ENCODE assay signal across 8 cellular contexts in the genomic region with DNA sequence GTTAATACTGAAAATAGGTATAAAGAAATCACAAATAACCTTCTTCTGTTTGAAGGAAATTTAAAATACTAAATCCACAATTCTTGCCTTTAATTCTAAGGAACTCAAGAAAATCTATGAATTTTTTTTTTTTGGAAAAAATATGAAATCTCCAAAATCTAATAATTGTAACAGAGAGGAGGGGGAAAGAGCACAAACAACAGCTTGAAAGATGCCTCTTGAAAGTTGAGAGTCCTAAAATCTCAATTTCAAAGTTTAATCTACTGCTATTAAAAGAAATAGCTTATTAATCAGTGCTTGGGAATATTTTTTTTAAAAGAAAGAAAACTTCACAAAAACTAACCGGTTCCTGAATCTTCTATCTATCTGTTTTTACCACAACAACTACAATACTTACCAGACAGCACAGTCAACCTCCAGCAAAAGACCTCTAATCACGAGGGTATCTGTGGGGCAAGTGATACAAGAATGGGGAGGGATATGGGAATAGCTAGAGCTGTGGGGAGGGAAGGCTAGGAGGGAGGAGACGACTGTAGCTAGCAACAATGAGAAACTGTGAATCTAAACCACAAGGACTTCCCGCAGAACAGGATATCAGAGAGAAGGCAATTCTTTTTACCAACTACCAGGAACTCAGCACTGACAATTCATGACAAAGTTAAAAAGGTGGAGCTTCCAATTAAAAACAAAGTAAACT. TPM values are rescaled to one million over a fixed set of nuclear protein-coding genes. Genes with fewer than 3 reads are reported as not detected.
DNase-seq lines count a peak whose midpoint lies in the region; ATAC-seq, FAIRE-seq and TF ChIP-seq lines count a peak whose summit lies in the region.

A gene with protein sequence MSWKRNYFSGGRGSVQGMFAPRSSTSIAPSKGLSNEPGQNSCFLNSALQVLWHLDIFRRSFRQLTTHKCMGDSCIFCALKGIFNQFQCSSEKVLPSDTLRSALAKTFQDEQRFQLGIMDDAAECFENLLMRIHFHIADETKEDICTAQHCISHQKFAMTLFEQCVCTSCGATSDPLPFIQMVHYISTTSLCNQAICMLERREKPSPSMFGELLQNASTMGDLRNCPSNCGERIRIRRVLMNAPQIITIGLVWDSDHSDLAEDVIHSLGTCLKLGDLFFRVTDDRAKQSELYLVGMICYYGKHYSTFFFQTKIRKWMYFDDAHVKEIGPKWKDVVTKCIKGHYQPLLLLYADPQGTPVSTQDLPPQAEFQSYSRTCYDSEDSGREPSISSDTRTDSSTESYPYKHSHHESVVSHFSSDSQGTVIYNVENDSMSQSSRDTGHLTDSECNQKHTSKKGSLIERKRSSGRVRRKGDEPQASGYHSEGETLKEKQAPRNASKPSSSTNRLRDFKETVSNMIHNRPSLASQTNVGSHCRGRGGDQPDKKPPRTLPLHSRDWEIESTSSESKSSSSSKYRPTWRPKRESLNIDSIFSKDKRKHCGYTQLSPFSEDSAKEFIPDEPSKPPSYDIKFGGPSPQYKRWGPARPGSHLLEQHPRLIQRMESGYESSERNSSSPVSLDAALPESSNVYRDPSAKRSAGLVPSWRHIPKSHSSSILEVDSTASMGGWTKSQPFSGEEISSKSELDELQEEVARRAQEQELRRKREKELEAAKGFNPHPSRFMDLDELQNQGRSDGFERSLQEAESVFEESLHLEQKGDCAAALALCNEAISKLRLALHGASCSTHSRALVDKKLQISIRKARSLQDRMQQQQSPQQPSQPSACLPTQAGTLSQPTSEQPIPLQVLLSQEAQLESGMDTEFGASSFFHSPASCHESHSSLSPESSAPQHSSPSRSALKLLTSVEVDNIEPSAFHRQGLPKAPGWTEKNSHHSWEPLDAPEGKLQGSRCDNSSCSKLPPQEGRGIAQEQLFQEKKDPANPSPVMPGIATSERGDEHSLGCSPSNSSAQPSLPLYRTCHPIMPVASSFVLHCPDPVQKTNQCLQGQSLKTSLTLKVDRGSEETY (N-terminal part only) (minus strand): TSS at position 462 of the 697 bp plus-strand sequence. CDS start 15,684 bp downstream, outside the sequence.

- peak within 1 kb of the TSS; percentile 82 for H3K18ac ChIP-seq in H1 (ENCODE audit: extremely low read depth, low read length)

- no peaks in the 10 kb centered on the region for H3K36me3 ChIP-seq in H1 (ENCODE audit: control insufficient read depth in 2 of 4, insufficient read depth in 4 of 4, low read length in 3 of 4)
- no peaks in the 10 kb centered on the region for H3K36me3 ChIP-seq in testis (ENCODE audit: low read depth, missing control alignments)

- no peak for ATAC-seq in GM18505 (IDR thresholded peaks at IDR 0.05; ENCODE audit: unreplicated experiment)

- H3K4ac ChIP-seq in H1 (replicated peaks; ENCODE audit: insufficient read length, low read depth, low read length) = no peak within 1 kb of the TSS

- no peaks in the 10 kb centered on the region for H4K20me1 ChIP-seq in H1 (replicated peaks in 1 of 2; ENCODE audit: control insufficient read depth in 1 of 2, insufficient read depth in 2 of 2, low read length in 2 of 2)

- peak within 1 kb of the TSS; percentile 54 to 62 for H3K4me2 ChIP-seq in H1 (ENCODE audit: insufficient read depth in 1 of 2, low read depth in 2 of 2, low read length in 2 of 2)

- H3K4me3 ChIP-seq in H1 (ENCODE audit: extremely low read depth in 1 of 4, insufficient read depth in 2 of 4, low read depth in 3 of 4, low read length in 4 of 4) = peak within 1 kb of the TSS; percentile 2 to 52 (median 27); a peak in 7 of 8 replicates
- H3K4me3 ChIP-seq in testis = no peak within 1 kb of the TSS

- in situ Hi-C loops in SK-MEL-5 (cut with HindIII; ENCODE audit: low pct_unique_long_range_greater_than_20kb, low sequenced_read_pairs) = no loop called here

- H3K9ac ChIP-seq in H1 (replicated peaks in 1 of 4; ENCODE audit: extremely low read depth in 1 of 4, low read depth in 3 of 4, low read length in 3 of 4) = peak within 1 kb of the TSS in 3 of 4 experiments; percentile 29 to 41 (median 35); a peak in 4 of 7 replicates

- no peak within 1 kb of the TSS for H2AFZ ChIP-seq in H1 (ENCODE audit: low read length)

- no peaks in the 10 kb centered on the region for H3K23me2 ChIP-seq in H1 (ENCODE audit: low read depth, low read length)

- no peak for TF ChIP-seq RAD21 in H1 (IDR thresholded peaks at IDR 0.05 in 1 of 2, conservative IDR thresholded peaks at IDR 0.05 in 1 of 2; ENCODE audit: low read depth in 2 of 2, low read length in 2 of 2)

- no peak within 1 kb of the TSS for H2AK5ac ChIP-seq in H1 (ENCODE audit: low read depth, low read length)

- intact Hi-C loops in testis (cut with DNase I; ENCODE audit: low total_unique reads) = no loop called here

- H2BK12ac ChIP-seq in H1 (ENCODE audit: low read depth, low read length) = peak within 1 kb of the TSS; percentile 13; the same call in 1 of the 2 replicates

- WGBS in H1 (ENCODE audit: extremely low coverage in 1 of 2, insufficient coverage in 1 of 2, insufficient read length in 1 of 2, insufficient replicate concordance in 2 of 2, low coverage in 1 of 2, low lambda C conversion rate in 2 of 2, missing lambda C conversion rate in 1 of 2), 2 experiments = 17% methylated on average over 4 of the region's 4 CpGs; no CpG with 5 or more reads in 1 of the 2 experiments
- 24 to 25% methylated on average over 4 of the region's 4 CpGs for WGBS in testis, 2 donors

- H3K56ac ChIP-seq in H1 (replicated peaks; ENCODE audit: insufficient read length, low read depth, low read length) = no peak within 1 kb of the TSS

- H3K23ac ChIP-seq in H1 (ENCODE audit: insufficient read length) = no peak within 1 kb of the TSS

- no peak within 1 kb of the TSS for H3K14ac ChIP-seq in H1 (ENCODE audit: insufficient read length)

- peak within 1 kb of the TSS; percentile 49 for H2BK5ac ChIP-seq in H1 (ENCODE audit: low read depth, low read length)

- H2BK20ac ChIP-seq in H1 (ENCODE audit: low read length) = no peak within 1 kb of the TSS

- peak within 1 kb of the TSS; percentile 84 for H4K5ac ChIP-seq in H1 (ENCODE audit: insufficient read length, low read depth, low read length)

- H4K8ac ChIP-seq in H1 (ENCODE audit: extremely low read depth, insufficient read depth, low read length) = no peak within 1 kb of the TSS

- H3K9me3 ChIP-seq in H1 (ENCODE audit: insufficient read depth in 2 of 2, low read depth in 1 of 2, low read length in 1 of 2) = no peaks in the 10 kb centered on the region
- no peaks in the 10 kb centered on the region for H3K9me3 ChIP-seq in testis

- TF ChIP-seq EP300 in H1 (IDR thresholded peaks at IDR 0.05; ENCODE audit: borderline replicate concordance in 1 of 2, low read depth in 2 of 2, low read length in 2 of 2) = no peak

- no peaks in the 10 kb centered on the region for H3K79me1 ChIP-seq in H1 (ENCODE audit: low read depth, low read length)

- CTCF ChIA-PET in H1 (lab: Charles Lee; ENCODE audit: partially characterized antibody) = interaction anchor here (0.6 to 2.7 kb wide), 10 partner anchors 9 to 1015 kb away, joined by 3 to 7 read pairs (median 4); no protein-coding TSS in a partner anchor

- H3K79me2 ChIP-seq in H1 (ENCODE audit: control insufficient read depth in 1 of 2, insufficient read depth in 2 of 2, low read length in 2 of 2) = peaks cover 0 to 45% of the 10 kb centered on the region in 2 experiments; a peak in 3 of 4 replicates

- H3K27me3 ChIP-seq in H1 (replicated peaks in 1 of 4; ENCODE audit: control insufficient read depth in 3 of 4, extremely low read depth in 1 of 4, insufficient read depth in 3 of 4, low read length in 3 of 4) = no peaks in the 10 kb centered on the region
- H3K27me3 ChIP-seq in testis = no peaks in the 10 kb centered on the region

- peak; percentile 94 for FAIRE-seq in H1 (lab: Jason Lieb, UNC)

- no peak within 1 kb of the TSS for H2BK120ac ChIP-seq in H1 (replicated peaks; ENCODE audit: low read depth, low read length)

- H3K27ac ChIP-seq in H1 (ENCODE audit: low read depth, low read length) = peak within 1 kb of the TSS; percentile 82
- peak within 1 kb of the TSS; percentile 65 to 75 for H3K27ac ChIP-seq in testis

- no peak within 1 kb of the TSS for H2BK15ac ChIP-seq in H1 (ENCODE audit: low read length)

- H4K91ac ChIP-seq in H1 (replicated peaks; ENCODE audit: insufficient read length, low read length) = peak within 1 kb of the TSS; percentile 39

- TF ChIP-seq CTCF in H1 (IDR thresholded peaks at IDR 0.05; ENCODE audit: control extremely low read depth in 1 of 3, insufficient read depth in 1 of 3, low read depth in 1 of 3, low read length in 3 of 3) (no peak), testis (IDR thresholded peaks at IDR 0.05) (no peak)

- TF ChIP-seq POLR2A in H1 (IDR thresholded peaks at IDR 0.05; ENCODE audit: control extremely low read depth in 1 of 2, low read depth in 2 of 2, low read length in 2 of 2) = peak; percentile 48 to 50; a peak in 2 of 3 replicates
- TF ChIP-seq POLR2A in testis (IDR thresholded peaks at IDR 0.05) = no peak
- TF ChIP-seq POLR2A in GM18505 (IDR thresholded peaks at IDR 0.05; ENCODE audit: borderline replicate concordance, extremely low read depth, insufficient read depth, insufficient read length) = no peak

- H3K4me1 ChIP-seq in H1 (replicated peaks in 1 of 4; ENCODE audit: control insufficient read depth in 3 of 4, insufficient read depth in 4 of 4, low read length in 3 of 4) (peaks cover 0 to 22% (median 4%) of the 10 kb centered on the region in 4 experiments; a peak in 2 of 7 replicates), testis (peaks cover 28% of the 10 kb centered on the region)

- DNase-seq in NOMO-1 (lab: John Stamatoyannopoulos, UW; ENCODE audit: unreplicated experiment in 2 of 2) (peak; percentile 30 to 35), NOMO-1 treated with dmso at 0.1 percent for 144 hours (lab: John Stamatoyannopoulos, UW; ENCODE audit: unreplicated experiment) (no peak), SK-MEL-5 (ENCODE audit: low read depth, low spot score) (peak; percentile 96), H1 (ENCODE audit: low read depth in 1 of 2, low spot score in 2 of 2) (peak in 1 of 2 experiments; percentile 29), medulla oblongata (ENCODE audit: extremely low spot score) (peak; percentile 89), testis (peak; percentile 65), NCI-H82 (lab: John Stamatoyannopoulos, UW) (no peak)

- POLR2A ChIA-PET in H1 (lab: Charles Lee; ENCODE audit: partially characterized antibody) = interaction anchor here (0.6 to 3.2 kb wide), 15 partner anchors 9 to 481 kb away, joined by 3 to 26 read pairs (median 4); a partner anchor contains a TSS

RNA-seq across cellular contexts. Expression of the gene that starts here (rescaled TPM):
- total RNA-seq in SK-MEL-5 (2014; rRNA removed; shearing (Covaris generic)) = 112 and 113 TPM in 2 replicates
- polyA plus RNA-seq in SK-MEL-5 (2015; cell fraction: cytosol; rRNA removed) = 46.2 and 69.4 TPM in 2 replicates
- 169 and 224 TPM in 2 replicates for polyA plus RNA-seq in SK-MEL-5 (2015; cell fraction: nucleus; rRNA removed)
- total RNA-seq in H1 (2021; fragmentation: NEBNext Ultra II Directional; extraction: Animal tissue kit (Norgen Biotek cat#: 25700)) = 56.6 and 65.6 TPM in 2 replicates
- 31.0 and 46.2 TPM in 2 replicates for polyA plus RNA-seq in H1 (2011; rRNA removed)
- 39.5 TPM for polyA plus RNA-seq in H1 (2011; cell fraction: cytosol; rRNA removed)
- polyA plus RNA-seq in H1 (2011; cell fraction: nucleus; rRNA removed) = 43.5 TPM
- 34.8 to 42.8 TPM (median 37.9 TPM) in 4 replicates for polyA plus RNA-seq in H1 (2012, experiment 1 of 2)
- 2.9 TPM for polyA plus RNA-seq in H1 (2012, experiment 2 of 2)
- polyA plus RNA-seq in H1 (2013, experiment 1 of 2) = 18.5 TPM
- 17.3 TPM for polyA plus RNA-seq in H1 (2013, experiment 2 of 2)
- 108 and 171 TPM in 2 replicates for polyA minus RNA-seq in H1 (2011; rRNA and poly(A)+ RNA removed)
- 41.7 TPM for polyA minus RNA-seq in H1 (2011; cell fraction: cytosol; rRNA and poly(A)+ RNA removed)
- 64.5 TPM for polyA minus RNA-seq in H1 (2011; cell fraction: nucleus; rRNA and poly(A)+ RNA removed)
- total RNA-seq in testis = 10 to 100 TPM; 61.3 to 77.9 TPM
- 40.7 TPM for polyA plus RNA-seq in testis (ENCODE audit: insufficient read depth, low read depth, low replicate concordance)

Comparison
In these comparisons a context has a peak if more than half of its experiments do, and no peak if none do; other contexts are left out.
1. DNase-seq: peak in NOMO-1 (2 of 2), SK-MEL-5 (single experiment), medulla oblongata (single experiment) and testis (single experiment); none in NOMO-1 treated with dmso at 0.1 percent for 144 hours (single experiment) and NCI-H82 (single experiment).
2. H3K4me3 ChIP-seq: peak in H1 (4 of 4); none in testis (0 of 2).
3. POLR2A ChIP-seq: peak in H1 (2 of 2); none in testis (single experiment) and GM18505 (single experiment).